In the genomic region with DNA sequence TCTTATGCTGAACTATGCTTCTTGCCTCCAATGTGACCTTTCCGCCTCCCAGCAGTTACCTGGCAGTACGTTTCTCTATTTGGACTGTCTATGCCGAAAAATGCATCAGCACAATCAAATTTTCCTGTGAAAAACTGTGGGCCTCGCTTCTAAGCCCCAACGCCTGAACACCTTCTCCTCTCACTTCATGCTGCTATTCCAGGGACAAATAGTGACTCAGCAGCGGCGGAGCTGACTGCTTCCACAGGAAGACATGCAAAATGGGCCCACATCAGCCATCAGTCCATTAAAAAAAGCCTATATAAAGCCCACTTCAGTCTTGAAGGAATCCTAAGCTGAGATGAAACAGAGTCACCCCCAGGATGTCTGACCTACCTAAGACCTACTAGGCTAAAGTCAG, we compare ENCODE assay signal across 22 cellular contexts.
"Had no signal": no experiment of that assay in that cellular context is flagged by ENCODE, and none has a peak within 500 bp of the region (broad histone marks: within the 10 kb centered on the region; RNA-seq: fewer than 3 reads in every experiment).

No MANE protein-coding gene starts in this region.

- DNase-seq: colonic mucosa; effector memory CD4-positive, alpha-beta T cell; erythroblast; esophagus squamous epithelium; foreskin melanocyte; glutamatergic neuron; immature natural killer cell; left ventricle myocardium superior; lower lobe of right lung; naive thymus-derived CD8-positive, alpha-beta T cell; nephron progenitor cell; pancreas; sigmoid colon; stimulated activated CD4-positive, alpha-beta T cell treated with anti-CD3 and anti-CD28 coated beads, Interleukin-2, amount 100 ng/mL, for 24 hours; stimulated activated CD4-positive, alpha-beta T cell treated with anti-CD3 and anti-CD28 coated beads, Interleukin-4, amount 100 ng/mL, for 24 hours; stimulated activated naive CD4-positive, alpha-beta T cell treated with Interleukin-2 at 50 U/mL for 16 hours; stomach; testis; upper lobe of left lung had no signal

- H3K27me3 ChIP-seq: colonic mucosa, esophagus squamous epithelium, pancreas, right atrium auricular region, sigmoid colon, stomach, testis, tibial nerve, upper lobe of left lung had no signal

- ATAC-seq: left ventricle myocardium superior; lower lobe of right lung; naive thymus-derived CD8-positive, alpha-beta T cell; pancreas; stimulated activated effector memory CD8-positive, alpha-beta T cell treated with anti-CD3 and anti-CD28 coated beads, Interleukin-12 subunit alpha, Interleukin-12 subunit beta, amount 100 ng/mL, for 72 hours had no signal

- H3K4me1 ChIP-seq: colonic mucosa, esophagus squamous epithelium, lower lobe of right lung, pancreas, right atrium auricular region, sigmoid colon, stomach, testis, tibial nerve had no signal

- H3K27ac ChIP-seq: colonic mucosa, esophagus squamous epithelium, lower lobe of right lung, pancreas, right atrium auricular region, sigmoid colon, stomach, testis, tibial nerve, upper lobe of left lung had no signal

- H3K4me3 ChIP-seq: colonic mucosa, esophagus squamous epithelium, lower lobe of right lung, pancreas, right atrium auricular region, sigmoid colon, stomach, testis, tibial nerve, upper lobe of left lung had no signal

- H3K9me3 ChIP-seq: colonic mucosa, esophagus squamous epithelium, lower lobe of right lung, pancreas, right atrium auricular region, sigmoid colon, stomach, testis, tibial nerve, upper lobe of left lung had no signal
